37 cellular contexts compared by ENCODE assay signal in the genomic region with DNA sequence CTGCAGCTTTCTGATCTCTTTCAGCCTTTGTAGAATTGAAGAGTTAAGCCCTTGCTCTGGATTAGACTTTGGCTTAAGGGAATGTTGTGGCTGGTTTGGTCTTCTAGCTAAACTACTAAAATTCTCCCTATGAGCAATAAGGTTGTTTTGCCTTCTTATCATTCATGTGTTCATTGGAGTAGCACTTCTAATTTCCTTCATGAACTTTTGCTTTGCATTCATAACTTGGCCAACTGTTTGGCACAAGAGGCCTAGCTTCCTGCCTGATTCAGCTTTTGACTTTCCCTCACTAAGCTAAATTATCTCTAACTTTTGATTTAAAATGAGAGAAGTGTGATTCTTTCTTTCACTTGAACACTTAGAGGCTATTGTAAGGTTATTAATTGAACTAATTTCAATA.
"Had no signal": no experiment of that assay in that cellular context is flagged by ENCODE, and none has a peak within 500 bp of the region (broad histone marks: within the 10 kb centered on the region; RNA-seq: fewer than 3 reads in every experiment).

No MANE protein-coding gene starts in this region.

- ATAC-seq: activated CD4-positive, alpha-beta T cell treated with anti-CD3 and anti-CD28 coated beads for 36 hours; activated CD4-positive, CD25-positive, alpha-beta regulatory T cell treated with anti-CD3 and anti-CD28 coated beads, Interleukin-2, amount 50 U/mL, for 24 hours; activated CD8-positive, alpha-beta memory T cell treated with anti-CD3 and anti-CD28 coated beads, Interleukin-2, amount 10 ng/mL, durations not matched to agents 7 days and 5 days; PC-3; WTC11 had no signal

- H3K9ac ChIP-seq: SK-N-SH had no signal

- H3K4me1 ChIP-seq: Peyer's patch, SJSA1 had no signal

- H3K36me3 ChIP-seq: brain microvascular endothelial cell, MG63, Peyer's patch, SJSA1 had no signal

- H3K9me3 Mint-ChIP-seq: activated CD4-positive, alpha-beta memory T cell treated with anti-CD3 and anti-CD28 coated beads, Interleukin-2, amount 10 ng/mL, durations not matched to agents 7 days and 5 days; activated naive CD8-positive, alpha-beta T cell treated with anti-CD3 and anti-CD28 coated beads for 36 hours; central memory CD8-positive, alpha-beta T cell; T-helper 1 cell treated with Interleukin-12 subunit alpha and Interleukin-12 subunit beta and Interleukin-4 antibody, amounts not matched to agents 30 μg/mL and 1 μg/mL, for 36 hours; T-helper 2 cell treated with Interferon-gamma antibody and Interleukin-4, amounts not matched to agents 5 μg/mL and 100 μg/mL, for 36 hours; WTC11 had no signal

- H3K4me3 ChIP-seq: MG63, Peyer's patch, SJSA1 had no signal

- H3K4me3 Mint-ChIP-seq: activated CD4-positive, alpha-beta memory T cell treated with anti-CD3 and anti-CD28 coated beads, Interleukin-2, amount 10 ng/mL, durations not matched to agents 7 days and 5 days; activated CD4-positive, alpha-beta T cell treated with anti-CD3 and anti-CD28 coated beads for 36 hours; activated CD8-positive, alpha-beta memory T cell treated with anti-CD3 and anti-CD28 coated beads, Interleukin-2, amount 10 ng/mL, durations not matched to agents 7 days and 5 days; activated naive CD8-positive, alpha-beta T cell treated with anti-CD3 and anti-CD28 coated beads for 36 hours; central memory CD8-positive, alpha-beta T cell; T-helper 1 cell treated with Interleukin-12 subunit alpha and Interleukin-12 subunit beta and Interleukin-4 antibody, amounts not matched to agents 30 μg/mL and 1 μg/mL, for 36 hours; T-helper 2 cell treated with Interferon-gamma antibody and Interleukin-4, amounts not matched to agents 5 μg/mL and 100 μg/mL, for 36 hours; WTC11 had no signal

- H3K4me2 ChIP-seq: SK-N-SH had no signal

- H3K36me3 Mint-ChIP-seq: WTC11 had no signal

- DNase-seq: activated CD4-positive, alpha-beta memory T cell treated with anti-CD3 and anti-CD28 coated beads, Interleukin-2, amount 10 ng/mL, durations not matched to agents 7 days and 5 days; activated CD4-positive, alpha-beta T cell treated with anti-CD3 and anti-CD28 coated beads for 36 hours; activated CD8-positive, alpha-beta memory T cell treated with anti-CD3 and anti-CD28 coated beads for 24 hours; activated CD8-positive, alpha-beta memory T cell treated with anti-CD3 and anti-CD28 coated beads, Interleukin-2, amount 10 ng/mL, durations not matched to agents 7 days and 5 days; activated CD8-positive, alpha-beta memory T cell treated with anti-CD3 and anti-CD28 coated beads, Interleukin-2, amount 50 U/mL, for 48 hours; activated effector memory CD4-positive, alpha-beta T cell treated with anti-CD3 and anti-CD28 coated beads, Interleukin-2, amount 50 U/mL, for 16 hours; activated naive CD4-positive, alpha-beta T cell; activated naive CD4-positive, alpha-beta T cell treated with anti-CD3 and anti-CD28 coated beads, Interleukin-2, amount 50 U/mL, for 16 hours; activated naive CD8-positive, alpha-beta T cell treated with anti-CD3 and anti-CD28 coated beads for 36 hours; activated T-cell treated with anti-CD3 and anti-CD28 coated beads, Interleukin-2, amount 50 U/mL, for 48 hours; amniotic stem cell; brain microvascular endothelial cell; Kasumi-1; KG1; MG63; NCI-H1048; NCI-H1105 treated with DMSO at 0.1 percent for 48 hours; NCI-H1436; NCI-H1694; NCI-H1930; NCI-H2081 treated with DMSO at 0.1 percent for 48 hours; NCI-H226; NCI-H446 treated with DMSO at 0.1 percent for 48 hours; NCI-H524; NCI-H69; NK-92 treated with Interleukin-12 subunit alpha and Interleukin-12 subunit beta, amount 100 ng/mL, for 24 hours; PC-3; Peyer's patch; RPMI8226; SHP77 treated with DMSO at 0.1 percent for 48 hours; SK-N-SH had no signal

- H3K9me3 ChIP-seq: Peyer's patch, SJSA1, SK-N-SH had no signal

- H3K27ac ChIP-seq: brain microvascular endothelial cell, Peyer's patch, SJSA1 had no signal

- H3K27ac Mint-ChIP-seq: activated CD4-positive, alpha-beta memory T cell treated with anti-CD3 and anti-CD28 coated beads, Interleukin-2, amount 10 ng/mL, durations not matched to agents 7 days and 5 days; activated CD4-positive, alpha-beta T cell treated with anti-CD3 and anti-CD28 coated beads for 36 hours; activated CD8-positive, alpha-beta memory T cell treated with anti-CD3 and anti-CD28 coated beads, Interleukin-2, amount 10 ng/mL, durations not matched to agents 7 days and 5 days; activated naive CD8-positive, alpha-beta T cell treated with anti-CD3 and anti-CD28 coated beads for 36 hours; T-helper 1 cell treated with Interleukin-12 subunit alpha and Interleukin-12 subunit beta and Interleukin-4 antibody, amounts not matched to agents 30 μg/mL and 1 μg/mL, for 36 hours; T-helper 2 cell treated with Interferon-gamma antibody and Interleukin-4, amounts not matched to agents 5 μg/mL and 100 μg/mL, for 36 hours; WTC11 had no signal

- H3K27me3 ChIP-seq: brain microvascular endothelial cell, MG63, Peyer's patch, SJSA1 had no signal

- H3K27me3 Mint-ChIP-seq: activated CD4-positive, alpha-beta memory T cell treated with anti-CD3 and anti-CD28 coated beads, Interleukin-2, amount 10 ng/mL, durations not matched to agents 7 days and 5 days; activated CD4-positive, alpha-beta T cell treated with anti-CD3 and anti-CD28 coated beads for 36 hours; activated CD8-positive, alpha-beta memory T cell treated with anti-CD3 and anti-CD28 coated beads, Interleukin-2, amount 10 ng/mL, durations not matched to agents 7 days and 5 days; activated naive CD8-positive, alpha-beta T cell treated with anti-CD3 and anti-CD28 coated beads for 36 hours; central memory CD8-positive, alpha-beta T cell had no signal
